Comparison of ENCODE assay signal across 8 cellular contexts in the genomic region with DNA sequence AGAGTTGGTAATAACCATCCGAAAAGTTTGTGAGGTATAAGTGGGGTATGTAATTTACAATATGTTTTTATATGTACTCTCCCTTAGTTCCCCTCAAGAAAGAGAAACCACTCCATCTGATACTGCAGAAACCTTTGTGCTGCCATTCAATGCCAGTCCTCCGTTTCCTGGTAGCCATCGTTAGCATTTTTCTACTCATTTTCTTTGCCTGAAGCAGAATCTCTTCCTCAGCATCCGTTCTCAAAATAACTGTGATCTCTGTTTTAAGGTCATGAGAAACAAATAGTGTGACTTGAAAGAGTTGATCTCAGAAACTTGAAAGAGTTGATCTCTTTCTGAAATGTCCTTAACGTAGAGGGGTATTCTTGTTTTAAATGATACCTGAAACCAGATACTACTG. TPM values are rescaled to one million over a fixed set of nuclear protein-coding genes. Genes with fewer than 3 reads are reported as not detected.
DNase-seq lines count a peak whose midpoint lies in the region; ATAC-seq, FAIRE-seq and TF ChIP-seq lines count a peak whose summit lies in the region.

No MANE protein-coding gene starts in this region.

- no peaks in the 10 kb centered on the region for H3K27me3 Mint-ChIP-seq in astrocyte (ENCODE audit: low read depth, unreplicated experiment)

- peaks cover 36% of the 10 kb centered on the region for H4K20me1 ChIP-seq in astrocyte (ENCODE audit: insufficient read depth, low read length)

- H2AFZ ChIP-seq in astrocyte (ENCODE audit: low read depth, low read length): no peak overlapping the region

- ATAC-seq in heart right ventricle (no peak), Right ventricle myocardium superior (ENCODE audit: poor library complexity) (no peak), lower lobe of right lung (no peak)

- intact Hi-C loops in heart right ventricle (cut with DNase I): no loop called here
- intact Hi-C loops in Right ventricle myocardium superior (cut with DNase I): no loop called here
- intact Hi-C loops in lower lobe of right lung (cut with DNase I): no loop called here
- intact Hi-C loops in vagina (cut with DNase I): no loop called here
- intact Hi-C loops in posterior cingulate gyrus (cut with DNase I): loop anchor here (10.0 kb wide), 2 partner anchors 88 to 472 kb away; a partner anchor contains a TSS

- H3K9me3 ChIP-seq in heart right ventricle (no peaks in the 10 kb centered on the region), astrocyte (ENCODE audit: insufficient read depth, low read depth, low read length) (no peaks in the 10 kb centered on the region), lower lobe of right lung (no peaks in the 10 kb centered on the region), vagina (no peaks in the 10 kb centered on the region)

- H3K36me3 Mint-ChIP-seq in astrocyte (ENCODE audit: low read depth, unreplicated experiment): peaks cover 19% of the 10 kb centered on the region

- FAIRE-seq in astrocyte (lab: Jason Lieb, UNC): no peak

- H3K4me1 Mint-ChIP-seq in astrocyte (ENCODE audit: low read depth, unreplicated experiment): peaks cover 22% of the 10 kb centered on the region

- DNase-seq in heart right ventricle (no peak), Right ventricle myocardium superior (no peak), astrocyte (ENCODE audit: low read depth) (no peak), lower lobe of right lung (no peak), vagina (ENCODE audit: extremely low spot score in 2 of 2) (no peak), inferior parietal cortex (ENCODE audit: extremely low spot score) (no peak), GM19240 (ENCODE audit: insufficient read length, low spot score) (no peak), posterior cingulate gyrus (no peak)

- no peaks in the 10 kb centered on the region for H3K9me3 Mint-ChIP-seq in astrocyte (ENCODE audit: unreplicated experiment)

- H3K36me3 ChIP-seq in heart right ventricle (peaks cover 0 to 55% (median 21%) of the 10 kb centered on the region in 9 donors), astrocyte (ENCODE audit: insufficient read depth, low read length) (peaks cover 28% of the 10 kb centered on the region), lower lobe of right lung (peaks cover 48% of the 10 kb centered on the region), vagina (peaks cover 0 to 25% of the 10 kb centered on the region in 2 donors)

- whole genome bisulfite sequencing in heart right ventricle, 2 donors: 15 to 16% methylated on average over 5 of the region's 5 CpGs

- peak overlapping the region; percentile 92 for H3K9ac ChIP-seq in astrocyte (ENCODE audit: low read length)

- H3K4me3 ChIP-seq in heart right ventricle (peak overlapping the region; percentile 66 to 97 (median 84)), astrocyte (ENCODE audit: insufficient read depth, low read depth, low read length) (peak overlapping the region; percentile 99), lower lobe of right lung (peak overlapping the region; percentile 67), vagina (peak overlapping the region; percentile 89 to 94)

- peaks cover 0 to 42% (median 35%) of the 10 kb centered on the region in 9 donors for H3K4me1 ChIP-seq in heart right ventricle
- H3K4me1 ChIP-seq in astrocyte (ENCODE audit: insufficient read depth, low read length): peaks cover 19% of the 10 kb centered on the region
- peaks cover 35% of the 10 kb centered on the region for H3K4me1 ChIP-seq in lower lobe of right lung
- H3K4me1 ChIP-seq in vagina: peaks cover 36% of the 10 kb centered on the region

- H3K27ac Mint-ChIP-seq in astrocyte (ENCODE audit: unreplicated experiment): peak overlapping the region; percentile 100

- TF ChIP-seq POLR2A in vagina (IDR thresholded peaks at IDR 0.05): no peak

- TF ChIP-seq CTCF in heart right ventricle (IDR thresholded peaks at IDR 0.05): no peak
- TF ChIP-seq CTCF in astrocyte (IDR thresholded peaks at IDR 0.05; ENCODE audit: insufficient read depth, low read depth, low read length): no peak
- no peak for TF ChIP-seq CTCF in lower lobe of right lung (IDR thresholded peaks at IDR 0.05)
- no peak for TF ChIP-seq CTCF in vagina (IDR thresholded peaks at IDR 0.05)

- H3K79me2 ChIP-seq in astrocyte (ENCODE audit: insufficient read depth, low read length): peaks cover 83% of the 10 kb centered on the region

- H3K27me3 ChIP-seq in heart right ventricle (no peaks in the 10 kb centered on the region), astrocyte (ENCODE audit: insufficient read depth, low read length) (no peaks in the 10 kb centered on the region), lower lobe of right lung (ENCODE audit: low read depth) (no peaks in the 10 kb centered on the region), vagina (no peaks in the 10 kb centered on the region)

- H3K4me3 Mint-ChIP-seq in astrocyte (ENCODE audit: unreplicated experiment): peak overlapping the region; percentile 94

- peak overlapping the region; percentile 93 for H3K4me2 ChIP-seq in astrocyte (ENCODE audit: low read length)

- H3K27ac ChIP-seq in heart right ventricle: peak overlapping the region in 3 of 10 donors; percentile 84 to 86 (median 85)
- peak overlapping the region; percentile 93 for H3K27ac ChIP-seq in astrocyte (ENCODE audit: low read depth, low read length)
- no peak overlapping the region for H3K27ac ChIP-seq in lower lobe of right lung
- H3K27ac ChIP-seq in vagina: no peak overlapping the region

RNA-seq across cellular contexts. Expression of a gene that starts 1.0 kb away (rescaled TPM):
- total RNA-seq in heart right ventricle: 100 to 1,000 TPM; 117 to 232 (median 159) TPM
- polyA plus RNA-seq in heart right ventricle: 10 to 100 TPM; 30.2 to 32.0 TPM
- total RNA-seq in Right ventricle myocardium superior: 134 TPM
- total RNA-seq in astrocyte: 61.7 and 74.5 TPM in 2 replicates
- total RNA-seq in lower lobe of right lung: 73.3 TPM
- 61.6 TPM for total RNA-seq in vagina

RNA-seq across cellular contexts. Expression of a gene that starts 1.3 kb away (rescaled TPM):
- 10 to 100 TPM; 15.4 to 25.8 (median 21.9) TPM for total RNA-seq in heart right ventricle
- 1 to 10 TPM; 3.9 to 4.0 TPM for polyA plus RNA-seq in heart right ventricle
- total RNA-seq in Right ventricle myocardium superior: 13.4 TPM
- total RNA-seq in astrocyte: 42.9 and 45.2 TPM in 2 replicates
- total RNA-seq in lower lobe of right lung: 22.2 TPM
- 17.2 TPM for total RNA-seq in vagina
